1 cellular context compared by ENCODE assay signal in genomic region chr7:67022501-67022900, GRCh38.
TF ChIP-seq lines count a peak whose summit lies in the region.

No MANE protein-coding gene starts in this region.

TF ChIP-seq in SK-N-SH treated with all-trans-retinoic acid at 6 μM for 48 hours, 23 proteins besides CTCF, POLR2A, EP300 and RAD21 (continued from another document):
- TF ChIP-seq, protein P1, sequence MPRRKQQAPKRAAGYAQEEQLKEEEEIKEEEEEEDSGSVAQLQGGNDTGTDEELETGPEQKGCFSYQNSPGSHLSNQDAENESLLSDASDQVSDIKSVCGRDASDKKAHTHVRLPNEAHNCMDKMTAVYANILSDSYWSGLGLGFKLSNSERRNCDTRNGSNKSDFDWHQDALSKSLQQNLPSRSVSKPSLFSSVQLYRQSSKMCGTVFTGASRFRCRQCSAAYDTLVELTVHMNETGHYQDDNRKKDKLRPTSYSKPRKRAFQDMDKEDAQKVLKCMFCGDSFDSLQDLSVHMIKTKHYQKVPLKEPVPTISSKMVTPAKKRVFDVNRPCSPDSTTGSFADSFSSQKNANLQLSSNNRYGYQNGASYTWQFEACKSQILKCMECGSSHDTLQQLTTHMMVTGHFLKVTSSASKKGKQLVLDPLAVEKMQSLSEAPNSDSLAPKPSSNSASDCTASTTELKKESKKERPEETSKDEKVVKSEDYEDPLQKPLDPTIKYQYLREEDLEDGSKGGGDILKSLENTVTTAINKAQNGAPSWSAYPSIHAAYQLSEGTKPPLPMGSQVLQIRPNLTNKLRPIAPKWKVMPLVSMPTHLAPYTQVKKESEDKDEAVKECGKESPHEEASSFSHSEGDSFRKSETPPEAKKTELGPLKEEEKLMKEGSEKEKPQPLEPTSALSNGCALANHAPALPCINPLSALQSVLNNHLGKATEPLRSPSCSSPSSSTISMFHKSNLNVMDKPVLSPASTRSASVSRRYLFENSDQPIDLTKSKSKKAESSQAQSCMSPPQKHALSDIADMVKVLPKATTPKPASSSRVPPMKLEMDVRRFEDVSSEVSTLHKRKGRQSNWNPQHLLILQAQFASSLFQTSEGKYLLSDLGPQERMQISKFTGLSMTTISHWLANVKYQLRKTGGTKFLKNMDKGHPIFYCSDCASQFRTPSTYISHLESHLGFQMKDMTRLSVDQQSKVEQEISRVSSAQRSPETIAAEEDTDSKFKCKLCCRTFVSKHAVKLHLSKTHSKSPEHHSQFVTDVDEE (CRISPR knock-in tag; IDR thresholded peaks at IDR 0.05), result no peak
- TF ChIP-seq GLIS3 (CRISPR knock-in tag; IDR thresholded peaks at IDR 0.05) (no peak), PPARA (CRISPR knock-in tag; IDR thresholded peaks at IDR 0.05; ENCODE audit: borderline replicate concordance) (no peak), SNAI2 (CRISPR knock-in tag; IDR thresholded peaks at IDR 0.05) (no peak), ZC3H10 (CRISPR knock-in tag; IDR thresholded peaks at IDR 0.05) (no peak), BACH2 (CRISPR knock-in tag; IDR thresholded peaks at IDR 0.05; ENCODE audit: borderline replicate concordance) (no peak), CSDC2 (CRISPR knock-in tag; IDR thresholded peaks at IDR 0.05) (no peak), ZNF8 (CRISPR knock-in tag; IDR thresholded peaks at IDR 0.05) (no peak), ZFP30 (CRISPR knock-in tag; IDR thresholded peaks at IDR 0.05) (no peak)
- TF ChIP-seq, protein P2, sequence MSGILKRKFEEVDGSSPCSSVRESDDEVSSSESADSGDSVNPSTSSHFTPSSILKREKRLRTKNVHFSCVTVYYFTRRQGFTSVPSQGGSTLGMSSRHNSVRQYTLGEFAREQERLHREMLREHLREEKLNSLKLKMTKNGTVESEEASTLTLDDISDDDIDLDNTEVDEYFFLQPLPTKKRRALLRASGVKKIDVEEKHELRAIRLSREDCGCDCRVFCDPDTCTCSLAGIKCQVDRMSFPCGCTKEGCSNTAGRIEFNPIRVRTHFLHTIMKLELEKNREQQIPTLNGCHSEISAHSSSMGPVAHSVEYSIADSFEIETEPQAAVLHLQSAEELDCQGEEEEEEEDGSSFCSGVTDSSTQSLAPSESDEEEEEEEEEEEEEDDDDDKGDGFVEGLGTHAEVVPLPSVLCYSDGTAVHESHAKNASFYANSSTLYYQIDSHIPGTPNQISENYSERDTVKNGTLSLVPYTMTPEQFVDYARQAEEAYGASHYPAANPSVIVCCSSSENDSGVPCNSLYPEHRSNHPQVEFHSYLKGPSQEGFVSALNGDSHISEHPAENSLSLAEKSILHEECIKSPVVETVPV (CRISPR knock-in tag; IDR thresholded peaks at IDR 0.05), result no peak
TF ChIP-seq in SK-N-SH treated with all-trans-retinoic acid at 6 μM for 48 hours: peak in this region for 0.
